ENCODE assay signal across 1 cellular context in the genomic region with DNA sequence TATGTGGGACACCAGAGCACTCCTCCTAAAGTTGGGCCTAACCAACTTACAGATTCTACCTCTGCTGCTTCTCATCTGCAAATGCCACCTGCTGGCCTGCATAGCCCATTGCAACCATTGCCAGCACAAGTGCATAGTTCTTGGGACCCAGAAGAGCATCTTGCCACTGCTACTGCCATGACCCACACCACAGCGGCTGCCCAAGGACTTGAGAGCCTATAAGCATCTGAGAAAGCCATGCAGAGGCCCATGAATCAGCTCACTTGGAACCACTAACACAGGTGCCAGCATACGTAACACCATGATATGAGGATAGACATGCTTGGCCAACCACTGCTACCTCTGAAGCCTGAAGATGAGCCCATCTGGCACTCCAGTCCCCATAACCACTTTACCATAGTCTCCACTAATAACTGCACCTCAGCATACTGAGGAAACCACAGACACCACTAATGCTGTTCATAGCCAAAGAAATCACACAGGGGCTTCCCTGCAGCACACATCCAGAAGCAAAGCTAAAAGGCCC.
TF ChIP-seq lines count a peak whose summit lies in the region.

No MANE protein-coding gene starts in this region.

TF ChIP-seq in GM12878, 131 proteins besides CTCF, POLR2A, EP300 and RAD21 (continued from another document):
- TF ChIP-seq, protein P1, sequence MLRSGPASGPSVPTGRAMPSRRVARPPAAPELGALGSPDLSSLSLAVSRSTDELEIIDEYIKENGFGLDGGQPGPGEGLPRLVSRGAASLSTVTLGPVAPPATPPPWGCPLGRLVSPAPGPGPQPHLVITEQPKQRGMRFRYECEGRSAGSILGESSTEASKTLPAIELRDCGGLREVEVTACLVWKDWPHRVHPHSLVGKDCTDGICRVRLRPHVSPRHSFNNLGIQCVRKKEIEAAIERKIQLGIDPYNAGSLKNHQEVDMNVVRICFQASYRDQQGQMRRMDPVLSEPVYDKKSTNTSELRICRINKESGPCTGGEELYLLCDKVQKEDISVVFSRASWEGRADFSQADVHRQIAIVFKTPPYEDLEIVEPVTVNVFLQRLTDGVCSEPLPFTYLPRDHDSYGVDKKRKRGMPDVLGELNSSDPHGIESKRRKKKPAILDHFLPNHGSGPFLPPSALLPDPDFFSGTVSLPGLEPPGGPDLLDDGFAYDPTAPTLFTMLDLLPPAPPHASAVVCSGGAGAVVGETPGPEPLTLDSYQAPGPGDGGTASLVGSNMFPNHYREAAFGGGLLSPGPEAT (IDR thresholded peaks at IDR 0.05; ENCODE audit: low read depth): peak; percentile 68
- no peak for TF ChIP-seq FOXK2 (IDR thresholded peaks at IDR 0.05)
- no peak for TF ChIP-seq RAD51 (IDR thresholded peaks at IDR 0.05)
- TF ChIP-seq, protein P2, sequence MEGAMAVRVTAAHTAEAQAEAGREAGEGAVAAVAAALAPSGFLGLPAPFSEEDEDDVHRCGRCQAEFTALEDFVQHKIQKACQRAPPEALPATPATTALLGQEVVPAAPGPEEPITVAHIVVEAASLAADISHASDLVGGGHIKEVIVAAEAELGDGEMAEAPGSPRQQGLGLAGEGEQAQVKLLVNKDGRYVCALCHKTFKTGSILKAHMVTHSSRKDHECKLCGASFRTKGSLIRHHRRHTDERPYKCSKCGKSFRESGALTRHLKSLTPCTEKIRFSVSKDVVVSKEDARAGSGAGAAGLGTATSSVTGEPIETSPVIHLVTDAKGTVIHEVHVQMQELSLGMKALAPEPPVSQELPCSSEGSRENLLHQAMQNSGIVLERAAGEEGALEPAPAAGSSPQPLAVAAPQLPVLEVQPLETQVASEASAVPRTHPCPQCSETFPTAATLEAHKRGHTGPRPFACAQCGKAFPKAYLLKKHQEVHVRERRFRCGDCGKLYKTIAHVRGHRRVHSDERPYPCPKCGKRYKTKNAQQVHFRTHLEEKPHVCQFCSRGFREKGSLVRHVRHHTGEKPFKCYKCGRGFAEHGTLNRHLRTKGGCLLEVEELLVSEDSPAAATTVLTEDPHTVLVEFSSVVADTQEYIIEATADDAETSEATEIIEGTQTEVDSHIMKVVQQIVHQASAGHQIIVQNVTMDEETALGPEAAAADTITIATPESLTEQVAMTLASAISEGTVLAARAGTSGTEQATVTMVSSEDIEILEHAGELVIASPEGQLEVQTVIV (IDR thresholded peaks at IDR 0.05; ENCODE audit: borderline replicate concordance, partially characterized antibody): no peak
- TF ChIP-seq, protein P3, sequence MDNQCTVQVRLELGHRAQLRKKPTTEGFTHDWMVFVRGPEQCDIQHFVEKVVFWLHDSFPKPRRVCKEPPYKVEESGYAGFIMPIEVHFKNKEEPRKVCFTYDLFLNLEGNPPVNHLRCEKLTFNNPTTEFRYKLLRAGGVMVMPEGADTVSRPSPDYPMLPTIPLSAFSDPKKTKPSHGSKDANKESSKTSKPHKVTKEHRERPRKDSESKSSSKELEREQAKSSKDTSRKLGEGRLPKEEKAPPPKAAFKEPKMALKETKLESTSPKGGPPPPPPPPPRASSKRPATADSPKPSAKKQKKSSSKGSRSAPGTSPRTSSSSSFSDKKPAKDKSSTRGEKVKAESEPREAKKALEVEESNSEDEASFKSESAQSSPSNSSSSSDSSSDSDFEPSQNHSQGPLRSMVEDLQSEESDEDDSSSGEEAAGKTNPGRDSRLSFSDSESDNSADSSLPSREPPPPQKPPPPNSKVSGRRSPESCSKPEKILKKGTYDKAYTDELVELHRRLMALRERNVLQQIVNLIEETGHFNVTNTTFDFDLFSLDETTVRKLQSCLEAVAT (IDR thresholded peaks at IDR 0.05): peak; percentile 89
- TF ChIP-seq BHLHE40 (IDR thresholded peaks at IDR 0.05; ENCODE audit: borderline replicate concordance in 1 of 2, low read depth in 2 of 2, low read length in 1 of 2): peak; percentile 56 to 81; a peak in 3 of 4 replicates
- peak; percentile 23; the same call in 1 of the 3 replicates for TF ChIP-seq POU2F2 (IDR thresholded peaks at IDR 0.05; ENCODE audit: borderline replicate concordance, low read depth, low read length)
- TF ChIP-seq MEF2B (IDR thresholded peaks at IDR 0.05; ENCODE audit: partially characterized antibody, poor library complexity, severe bottlenecking): peak; percentile 78
- TF ChIP-seq EED (IDR thresholded peaks at IDR 0.05; ENCODE audit: low read depth): peak; percentile 94
- peak; percentile 89 for TF ChIP-seq NFIC (IDR thresholded peaks at IDR 0.05; ENCODE audit: low read depth, low read length)
- TF ChIP-seq NR2F1 (conservative IDR thresholded peaks at IDR 0.05): 0 out of 2 replicates have a peak, but pooled peaks have one; percentile 28
- peak; percentile 78 for TF ChIP-seq BCL11A (IDR thresholded peaks at IDR 0.05; ENCODE audit: low read depth, low read length)
- peak in 1 of 2 experiments; percentile 63; a peak in 2 of 4 replicates for TF ChIP-seq ETV6 (conservative IDR thresholded peaks at IDR 0.05 in 1 of 2, IDR thresholded peaks at IDR 0.05 in 1 of 2; ENCODE audit: borderline replicate concordance in 1 of 2, low read depth in 1 of 2)
- TF ChIP-seq CREM (IDR thresholded peaks at IDR 0.05; ENCODE audit: low read depth): peak; percentile 88
- TF ChIP-seq FOXM1 (IDR thresholded peaks at IDR 0.05; ENCODE audit: low read depth, low read length): peak; percentile 85; the same call in 1 of the 2 replicates
- peak; percentile 91 for TF ChIP-seq ZBED1 (IDR thresholded peaks at IDR 0.05; ENCODE audit: borderline replicate concordance)
- TF ChIP-seq ZNF207 (IDR thresholded peaks at IDR 0.05; ENCODE audit: borderline replicate concordance): no peak
- TF ChIP-seq, protein P4, sequence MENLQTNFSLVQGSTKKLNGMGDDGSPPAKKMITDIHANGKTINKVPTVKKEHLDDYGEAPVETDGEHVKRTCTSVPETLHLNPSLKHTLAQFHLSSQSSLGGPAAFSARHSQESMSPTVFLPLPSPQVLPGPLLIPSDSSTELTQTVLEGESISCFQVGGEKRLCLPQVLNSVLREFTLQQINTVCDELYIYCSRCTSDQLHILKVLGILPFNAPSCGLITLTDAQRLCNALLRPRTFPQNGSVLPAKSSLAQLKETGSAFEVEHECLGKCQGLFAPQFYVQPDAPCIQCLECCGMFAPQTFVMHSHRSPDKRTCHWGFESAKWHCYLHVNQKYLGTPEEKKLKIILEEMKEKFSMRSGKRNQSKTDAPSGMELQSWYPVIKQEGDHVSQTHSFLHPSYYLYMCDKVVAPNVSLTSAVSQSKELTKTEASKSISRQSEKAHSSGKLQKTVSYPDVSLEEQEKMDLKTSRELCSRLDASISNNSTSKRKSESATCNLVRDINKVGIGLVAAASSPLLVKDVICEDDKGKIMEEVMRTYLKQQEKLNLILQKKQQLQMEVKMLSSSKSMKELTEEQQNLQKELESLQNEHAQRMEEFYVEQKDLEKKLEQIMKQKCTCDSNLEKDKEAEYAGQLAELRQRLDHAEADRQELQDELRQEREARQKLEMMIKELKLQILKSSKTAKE (IDR thresholded peaks at IDR 0.05; ENCODE audit: low read depth, poor library complexity, severe bottlenecking): peak; percentile 69
- TF ChIP-seq TCF12 (IDR thresholded peaks at IDR 0.05; ENCODE audit: low read depth, low read length): peak; percentile 77
- TF ChIP-seq, protein P5, sequence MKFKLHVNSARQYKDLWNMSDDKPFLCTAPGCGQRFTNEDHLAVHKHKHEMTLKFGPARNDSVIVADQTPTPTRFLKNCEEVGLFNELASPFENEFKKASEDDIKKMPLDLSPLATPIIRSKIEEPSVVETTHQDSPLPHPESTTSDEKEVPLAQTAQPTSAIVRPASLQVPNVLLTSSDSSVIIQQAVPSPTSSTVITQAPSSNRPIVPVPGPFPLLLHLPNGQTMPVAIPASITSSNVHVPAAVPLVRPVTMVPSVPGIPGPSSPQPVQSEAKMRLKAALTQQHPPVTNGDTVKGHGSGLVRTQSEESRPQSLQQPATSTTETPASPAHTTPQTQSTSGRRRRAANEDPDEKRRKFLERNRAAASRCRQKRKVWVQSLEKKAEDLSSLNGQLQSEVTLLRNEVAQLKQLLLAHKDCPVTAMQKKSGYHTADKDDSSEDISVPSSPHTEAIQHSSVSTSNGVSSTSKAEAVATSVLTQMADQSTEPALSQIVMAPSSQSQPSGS (IDR thresholded peaks at IDR 0.05; ENCODE audit: low read length): peak; percentile 71; the same call in 1 of the 2 replicates
- peak; percentile 53 for TF ChIP-seq IKZF1 (conservative IDR thresholded peaks at IDR 0.05)
- TF ChIP-seq CEBPB (IDR thresholded peaks at IDR 0.05; ENCODE audit: borderline replicate concordance in 1 of 2, low read depth in 2 of 2, low read length in 2 of 2): peak in 1 of 2 experiments; percentile 85; a peak in 1 of 4 replicates
- no peak for TF ChIP-seq TCF3 (IDR thresholded peaks at IDR 0.05; ENCODE audit: borderline replicate concordance, insufficient read depth, low read depth, low read length)
- peak; percentile 98 for TF ChIP-seq RUNX3 (IDR thresholded peaks at IDR 0.05; ENCODE audit: low read length)
- no peak; the same call in 1 of the 2 replicates for TF ChIP-seq TCF7 (IDR thresholded peaks at IDR 0.05; ENCODE audit: borderline replicate concordance)
- TF ChIP-seq, protein P6, sequence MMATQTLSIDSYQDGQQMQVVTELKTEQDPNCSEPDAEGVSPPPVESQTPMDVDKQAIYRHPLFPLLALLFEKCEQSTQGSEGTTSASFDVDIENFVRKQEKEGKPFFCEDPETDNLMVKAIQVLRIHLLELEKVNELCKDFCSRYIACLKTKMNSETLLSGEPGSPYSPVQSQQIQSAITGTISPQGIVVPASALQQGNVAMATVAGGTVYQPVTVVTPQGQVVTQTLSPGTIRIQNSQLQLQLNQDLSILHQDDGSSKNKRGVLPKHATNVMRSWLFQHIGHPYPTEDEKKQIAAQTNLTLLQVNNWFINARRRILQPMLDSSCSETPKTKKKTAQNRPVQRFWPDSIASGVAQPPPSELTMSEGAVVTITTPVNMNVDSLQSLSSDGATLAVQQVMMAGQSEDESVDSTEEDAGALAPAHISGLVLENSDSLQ (IDR thresholded peaks at IDR 0.05): no peak
- peak; percentile 82 to 85 for TF ChIP-seq IKZF2 (IDR thresholded peaks at IDR 0.05)
- no peak for TF ChIP-seq BRCA1 (IDR thresholded peaks at IDR 0.05; ENCODE audit: low read depth, low read length)
- peak; percentile 63; the same call in 1 of the 2 replicates for TF ChIP-seq NBN (IDR thresholded peaks at IDR 0.05)
- peak; percentile 56 for TF ChIP-seq MEF2A (IDR thresholded peaks at IDR 0.05; ENCODE audit: insufficient read depth, low read depth, low read length)
- TF ChIP-seq CHD4 (IDR thresholded peaks at IDR 0.05): no peak
- peak; percentile 41; the same call in 1 of the 2 replicates for TF ChIP-seq CREB1 (IDR thresholded peaks at IDR 0.05; ENCODE audit: low read depth)
- no peak for TF ChIP-seq EZH2 (IDR thresholded peaks at IDR 0.05; ENCODE audit: borderline replicate concordance, control insufficient read depth, low read depth, low read length)
- TF ChIP-seq SMC3 (IDR thresholded peaks at IDR 0.05; ENCODE audit: borderline replicate concordance, low read length): peak; percentile 9; the same call in 1 of the 2 replicates
- TF ChIP-seq PAX5 (IDR thresholded peaks at IDR 0.05; ENCODE audit: borderline replicate concordance, low read depth, low read length): peak; percentile 76; the same call in 1 of the 2 replicates
- TF ChIP-seq ATF7 (IDR thresholded peaks at IDR 0.05; ENCODE audit: low read depth): peak; percentile 77
- TF ChIP-seq NR2C1 (IDR thresholded peaks at IDR 0.05): no peak
- peak; percentile 47; the same call in 1 of the 2 replicates for TF ChIP-seq MTA3 (IDR thresholded peaks at IDR 0.05; ENCODE audit: borderline replicate concordance, low read length)
- TF ChIP-seq, protein P7, sequence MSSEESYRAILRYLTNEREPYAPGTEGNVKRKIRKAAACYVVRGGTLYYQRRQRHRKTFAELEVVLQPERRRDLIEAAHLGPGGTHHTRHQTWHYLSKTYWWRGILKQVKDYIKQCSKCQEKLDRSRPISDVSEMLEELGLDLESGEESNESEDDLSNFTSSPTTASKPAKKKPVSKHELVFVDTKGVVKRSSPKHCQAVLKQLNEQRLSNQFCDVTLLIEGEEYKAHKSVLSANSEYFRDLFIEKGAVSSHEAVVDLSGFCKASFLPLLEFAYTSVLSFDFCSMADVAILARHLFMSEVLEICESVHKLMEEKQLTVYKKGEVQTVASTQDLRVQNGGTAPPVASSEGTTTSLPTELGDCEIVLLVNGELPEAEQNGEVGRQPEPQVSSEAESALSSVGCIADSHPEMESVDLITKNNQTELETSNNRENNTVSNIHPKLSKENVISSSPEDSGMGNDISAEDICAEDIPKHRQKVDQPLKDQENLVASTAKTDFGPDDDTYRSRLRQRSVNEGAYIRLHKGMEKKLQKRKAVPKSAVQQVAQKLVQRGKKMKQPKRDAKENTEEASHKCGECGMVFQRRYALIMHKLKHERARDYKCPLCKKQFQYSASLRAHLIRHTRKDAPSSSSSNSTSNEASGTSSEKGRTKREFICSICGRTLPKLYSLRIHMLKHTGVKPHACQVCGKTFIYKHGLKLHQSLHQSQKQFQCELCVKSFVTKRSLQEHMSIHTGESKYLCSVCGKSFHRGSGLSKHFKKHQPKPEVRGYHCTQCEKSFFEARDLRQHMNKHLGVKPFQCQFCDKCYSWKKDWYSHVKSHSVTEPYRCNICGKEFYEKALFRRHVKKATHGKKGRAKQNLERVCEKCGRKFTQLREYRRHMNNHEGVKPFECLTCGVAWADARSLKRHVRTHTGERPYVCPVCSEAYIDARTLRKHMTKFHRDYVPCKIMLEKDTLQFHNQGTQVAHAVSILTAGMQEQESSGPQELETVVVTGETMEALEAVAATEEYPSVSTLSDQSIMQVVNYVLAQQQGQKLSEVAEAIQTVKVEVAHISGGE (CRISPR knock-in tag; IDR thresholded peaks at IDR 0.05): no peak
